In genomic region chr1:8015809-8016165, GRCh38 we compare ENCODE assay signal across 9 cellular contexts. TPM values are rescaled to one million over a fixed set of nuclear protein-coding genes. Genes with fewer than 3 reads are reported as not detected.
A peak's percentile ranks its signal among the peaks of the same experiment; 100 is the strongest.
DNase-seq lines count a peak whose midpoint lies in the region; ATAC-seq, FAIRE-seq and TF ChIP-seq lines count a peak whose summit lies in the region.
"Had no signal": no experiment of that assay in that cellular context is flagged by ENCODE, and none has a peak within 500 bp of the region (broad histone marks: within the 10 kb centered on the region; RNA-seq: fewer than 3 reads in every experiment).

No MANE protein-coding gene starts in this region.

- H3K4me1 ChIP-seq in A549 (peaks cover 100% of the 10 kb centered on the region), adipocyte (ENCODE audit: control insufficient read depth, insufficient read depth, low read length) (peaks cover 85% of the 10 kb centered on the region), gastroesophageal sphincter (peaks cover 31 to 95% (median 42%) of the 10 kb centered on the region in 3 donors), parathyroid adenoma (peaks cover 18% of the 10 kb centered on the region)

- TF ChIP-seq EP300 in A549 (IDR thresholded peaks at IDR 0.05) = no peak
- TF ChIP-seq EP300 in gastroesophageal sphincter (IDR thresholded peaks at IDR 0.05) = no peak

- TF ChIP-seq RAD21 in A549 (conservative IDR thresholded peaks at IDR 0.05 in 1 of 2, IDR thresholded peaks at IDR 0.05 in 1 of 2) = no peak

- CTCF ChIA-PET in A549 (lab: Yijun Ruan, JAX) = interaction anchor here (0.8 to 13.0 kb wide), 35 partner anchors 10 to 351 kb away, joined by 3 to 172 read pairs (median 5); partner anchors contain the start of gene ERRFI1

- no peaks in the 10 kb centered on the region for H3K9me3 ChIP-seq in A549
- no peaks in the 10 kb centered on the region for H3K9me3 ChIP-seq in adipocyte (ENCODE audit: control insufficient read depth, low read length)
- no peaks in the 10 kb centered on the region for H3K9me3 ChIP-seq in gastroesophageal sphincter
- no peaks in the 10 kb centered on the region for H3K9me3 ChIP-seq in parathyroid adenoma (ENCODE audit: control insufficient read depth, low read length)
- H3K9me3 ChIP-seq: neutrophil had no signal

- H3K79me2 ChIP-seq in parathyroid adenoma = peaks cover 7% of the 10 kb centered on the region

- POLR2A ChIA-PET in A549 (lab: Yijun Ruan, JAX) = interaction anchor here (0.6 to 1.3 kb wide), 7 partner anchors 8 to 298 kb away, joined by 3 to 9 read pairs (median 4); partner anchors contain the start of gene ERRFI1

- WGBS in A549 (ENCODE audit: missing lambda C conversion rate) = 15% methylated on average over 2 of the region's 2 CpGs
- WGBS in gastroesophageal sphincter (ENCODE audit: low coverage in 1 of 2), 2 donors = 17 to 20% methylated on average over 2 of the region's 2 CpGs

- no peak overlapping the region for H2AFZ ChIP-seq in parathyroid adenoma

- ATAC-seq in A549 = peak; percentile 29 to 41; a peak in 4 of 6 replicates
- peak; percentile 52 for ATAC-seq in gastroesophageal sphincter
- ATAC-seq in HG03442 (IDR thresholded peaks at IDR 0.05; ENCODE audit: unreplicated experiment) = no peak

- peaks cover 52% of the 10 kb centered on the region for H3K36me3 ChIP-seq in adipocyte (ENCODE audit: control insufficient read depth, insufficient read depth, low read length, severe bottlenecking)
- peaks cover 27 to 46% of the 10 kb centered on the region in 2 donors for H3K36me3 ChIP-seq in gastroesophageal sphincter
- no peaks in the 10 kb centered on the region for H3K36me3 ChIP-seq in parathyroid adenoma (ENCODE audit: control insufficient read depth, insufficient read depth, low read length)
- H3K36me3 ChIP-seq: neutrophil had no signal

- H3K27me3 ChIP-seq in adipocyte (replicated peaks; ENCODE audit: control insufficient read depth, insufficient read depth, low read length) (no peaks in the 10 kb centered on the region), gastroesophageal sphincter (no peaks in the 10 kb centered on the region), parathyroid adenoma (ENCODE audit: control insufficient read depth, insufficient read depth, low read length) (no peaks in the 10 kb centered on the region)

- H3K27ac ChIP-seq in A549 (peak overlapping the region; percentile 68 to 82), gastroesophageal sphincter (peak overlapping the region; percentile 59 to 98 (median 86)), parathyroid adenoma (peak overlapping the region; percentile 63)
- H3K27ac ChIP-seq: neutrophil had no signal

- TF ChIP-seq POLR2A in A549 (IDR thresholded peaks at IDR 0.05; ENCODE audit: low read length) (no peak), gastroesophageal sphincter (IDR thresholded peaks at IDR 0.05) (peak in 1 of 2 donors; percentile 18)

- no peak for FAIRE-seq in A549 (lab: Jason Lieb, UNC)

- H3K4me2 ChIP-seq in A549 (peak overlapping the region; percentile 86), parathyroid adenoma (ENCODE audit: low read length) (peak overlapping the region; percentile 42)

- no peak for DNase-seq in A549 (ENCODE audit: low read depth in 1 of 2, low spot score in 1 of 2)
- DNase-seq in adipocyte (ENCODE audit: low read depth) = peak; percentile 81
- no peak for DNase-seq in NCI-H1417 treated with DMSO at 0.1 percent for 48 hours (lab: John Stamatoyannopoulos, UW)
- no peak for DNase-seq in COLO829 (ENCODE audit: low spot score)
- no peak for DNase-seq in activated CD4-positive, alpha-beta T cell treated with anti-CD3 and anti-CD28 coated beads for 1 hour

- H3K4me3 ChIP-seq in A549 (peak overlapping the region; percentile 26; the same call in 1 of the 3 replicates), adipocyte (ENCODE audit: low read length) (peak overlapping the region; percentile 70), gastroesophageal sphincter (peak overlapping the region; percentile 3 to 12), parathyroid adenoma (ENCODE audit: low read depth, low read length) (no peak overlapping the region)

- peak overlapping the region; percentile 86 for H3K9ac ChIP-seq in adipocyte (ENCODE audit: low read length)
- no peak overlapping the region for H3K9ac ChIP-seq in parathyroid adenoma

- TF ChIP-seq CTCF in A549 (IDR thresholded peaks at IDR 0.05) (no peak), gastroesophageal sphincter (IDR thresholded peaks at IDR 0.05) (peak in 1 of 4 experiments; percentile 12), parathyroid adenoma (IDR thresholded peaks at IDR 0.05) (no peak)

TF ChIP-seq in A549, 52 proteins besides CTCF, POLR2A, EP300 and RAD21:
- TF ChIP-seq CEBPB (IDR thresholded peaks at IDR 0.05) (peak; percentile 71 to 78; a peak in 3 of 4 replicates), HMGXB4 (CRISPR knock-in tag; IDR thresholded peaks at IDR 0.05; ENCODE audit: borderline replicate concordance) (no peak), HOXB5 (CRISPR knock-in tag; IDR thresholded peaks at IDR 0.05) (no peak), POLR2AphosphoS2 (conservative IDR thresholded peaks at IDR 0.05; ENCODE audit: low read length) (0 out of 2 replicates have a peak, but pooled peaks have one; percentile 12), BCL3 (IDR thresholded peaks at IDR 0.05) (no peak), RNF2 (IDR thresholded peaks at IDR 0.05; ENCODE audit: borderline replicate concordance, low read depth) (no peak), ZNF302 (CRISPR knock-in tag; IDR thresholded peaks at IDR 0.05) (no peak)

RNA-seq across cellular contexts. Expression of gene ERRFI1, which starts 10.3 kb away (rescaled TPM):
- polyA plus RNA-seq in A549 (2011; rRNA removed) = 193 and 217 TPM in 2 replicates
- polyA plus RNA-seq in A549 (2012; cell fraction: cytosol; rRNA removed) = 48.0 and 74.2 TPM in 2 replicates
- 61.4 and 108 TPM in 2 replicates for polyA plus RNA-seq in A549 (2012; cell fraction: nucleus; rRNA removed)
- 44.2 to 51.0 TPM (median 49.0 TPM) in 3 replicates for polyA plus RNA-seq in A549 (2017; fragmentation: RNase III; extraction: RNeasy Plus Mini Kit Qiagen cat#74134 plus additional on column Dnase treatment)
- 94.7 and 114 TPM in 2 replicates for polyA minus RNA-seq in A549 (2011; rRNA and poly(A)+ RNA removed)
- 100 to 1,000 TPM; 344 to 570 (median 393) TPM for total RNA-seq in gastroesophageal sphincter

RNA-seq across cellular contexts. Expression of gene PARK7, which starts 54.3 kb away (rescaled TPM):
- polyA plus RNA-seq in A549 (2011; rRNA removed) (317 and 446 TPM in 2 replicates), A549 (2017; fragmentation: RNase III; extraction: RNeasy Plus Mini Kit Qiagen cat#74134 plus additional on column Dnase treatment) (364 to 374 TPM (median 372 TPM) in 3 replicates)
- polyA plus RNA-seq in A549 (2012; cell fraction: cytosol; rRNA removed) = 250 and 287 TPM in 2 replicates
- polyA plus RNA-seq in A549 (2012; cell fraction: nucleus; rRNA removed) = 60.2 and 107 TPM in 2 replicates
- polyA minus RNA-seq in A549 (2011; rRNA and poly(A)+ RNA removed) = 68.9 and 96.2 TPM in 2 replicates
- 100 to 1,000 TPM; 208 to 250 (median 224) TPM for total RNA-seq in gastroesophageal sphincter
